ENCODE assay signal across 1 cellular context in genomic region chr15:74783072-74783807, GRCh38.
TF ChIP-seq lines count a peak whose summit lies in the region.

No MANE protein-coding gene starts in this region.

TF ChIP-seq in HepG2, 621 proteins besides CTCF, POLR2A, EP300 and RAD21 (continued from another document and continues in another):
- TF ChIP-seq MLXIP (CRISPR knock-in tag; IDR thresholded peaks at IDR 0.05; ENCODE audit: borderline replicate concordance) (0 out of 2 replicates have a peak, but pooled peaks have one; percentile 24), ZNF747 (CRISPR knock-in tag; IDR thresholded peaks at IDR 0.05; ENCODE audit: borderline replicate concordance) (no peak), MXD3 (CRISPR knock-in tag; IDR thresholded peaks at IDR 0.05) (peak; percentile 66; the same call in 1 of the 2 replicates), NRL (CRISPR knock-in tag; IDR thresholded peaks at IDR 0.05; ENCODE audit: borderline replicate concordance) (no peak), NFKBIZ (CRISPR knock-in tag; IDR thresholded peaks at IDR 0.05) (no peak), ZNF513 (CRISPR knock-in tag; conservative IDR thresholded peaks at IDR 0.05) (no peak), HNRNPH1 (optimal IDR thresholded peaks at IDR 0.05; ENCODE audit: low read depth, low read length) (no peak), ZNF720 (CRISPR knock-in tag; IDR thresholded peaks at IDR 0.05) (no peak), ZNF768 (CRISPR knock-in tag; IDR thresholded peaks at IDR 0.05) (no peak), PBX2 (CRISPR knock-in tag; IDR thresholded peaks at IDR 0.05) (no peak), GATAD2A (CRISPR knock-in tag; IDR thresholded peaks at IDR 0.05) (peak; percentile 28; the same call in 1 of the 2 replicates), ATRX (CRISPR knock-in tag; IDR thresholded peaks at IDR 0.05; ENCODE audit: borderline replicate concordance) (no peak), REXO4 (CRISPR knock-in tag; IDR thresholded peaks at IDR 0.05; ENCODE audit: borderline replicate concordance) (no peak), REPIN1 (CRISPR knock-in tag; IDR thresholded peaks at IDR 0.05; ENCODE audit: borderline replicate concordance, low read depth) (no peak), ZNF276 (CRISPR knock-in tag; IDR thresholded peaks at IDR 0.05; ENCODE audit: low read depth) (no peak), PAXIP1 (CRISPR knock-in tag; conservative IDR thresholded peaks at IDR 0.05) (peak; percentile 23; the same call in 1 of the 2 replicates), ZKSCAN5 (CRISPR knock-in tag; IDR thresholded peaks at IDR 0.05) (no peak), ZSCAN5A (CRISPR knock-in tag; IDR thresholded peaks at IDR 0.05; ENCODE audit: borderline replicate concordance) (no peak), REL (CRISPR knock-in tag; conservative IDR thresholded peaks at IDR 0.05) (no peak), PRMT3 (CRISPR knock-in tag; IDR thresholded peaks at IDR 0.05; ENCODE audit: borderline replicate concordance, low read depth) (0 out of 2 replicates have a peak, but pooled peaks have one; percentile 46), TP53 (CRISPR knock-in tag; conservative IDR thresholded peaks at IDR 0.05) (0 out of 2 replicates have a peak, but pooled peaks have one; percentile 49), IRF9 (CRISPR knock-in tag; IDR thresholded peaks at IDR 0.05; ENCODE audit: borderline replicate concordance) (no peak), TBX3 (IDR thresholded peaks at IDR 0.05; ENCODE audit: borderline replicate concordance) (no peak), ATF7-NPFF (CRISPR knock-in tag; IDR thresholded peaks at IDR 0.05; ENCODE audit: low read depth) (no peak), RXRA (CRISPR knock-in tag; IDR thresholded peaks at IDR 0.05) (0 out of 2 replicates have a peak, but pooled peaks have one; percentile 10), MXD1 (CRISPR knock-in tag; IDR thresholded peaks at IDR 0.05) (peak; percentile 70; the same call in 1 of the 2 replicates), ZNF839 (CRISPR knock-in tag; IDR thresholded peaks at IDR 0.05; ENCODE audit: borderline replicate concordance) (no peak), HOXA7 (CRISPR knock-in tag; IDR thresholded peaks at IDR 0.05) (no peak), REST (IDR thresholded peaks at IDR 0.05; ENCODE audit: borderline replicate concordance in 1 of 2, low read depth in 1 of 2, low read length in 2 of 2) (no peak), ZMYM2 (CRISPR knock-in tag; IDR thresholded peaks at IDR 0.05) (no peak), HDAC1 (CRISPR knock-in tag; IDR thresholded peaks at IDR 0.05) (peak; percentile 35; the same call in 1 of the 2 replicates), SMARCE1 (IDR thresholded peaks at IDR 0.05; ENCODE audit: borderline replicate concordance) (no peak), CBX2 (IDR thresholded peaks at IDR 0.05; ENCODE audit: low read depth, low read length) (no peak), CBX2 (CRISPR knock-in tag; IDR thresholded peaks at IDR 0.05; ENCODE audit: low read depth) (no peak), UBTF (CRISPR knock-in tag; IDR thresholded peaks at IDR 0.05) (no peak; the same call in none of the 2 replicates), NR2F1 (CRISPR knock-in tag; IDR thresholded peaks at IDR 0.05) (no peak)
